Comparison of ENCODE assay signal across 8 cellular contexts in the genomic region with DNA sequence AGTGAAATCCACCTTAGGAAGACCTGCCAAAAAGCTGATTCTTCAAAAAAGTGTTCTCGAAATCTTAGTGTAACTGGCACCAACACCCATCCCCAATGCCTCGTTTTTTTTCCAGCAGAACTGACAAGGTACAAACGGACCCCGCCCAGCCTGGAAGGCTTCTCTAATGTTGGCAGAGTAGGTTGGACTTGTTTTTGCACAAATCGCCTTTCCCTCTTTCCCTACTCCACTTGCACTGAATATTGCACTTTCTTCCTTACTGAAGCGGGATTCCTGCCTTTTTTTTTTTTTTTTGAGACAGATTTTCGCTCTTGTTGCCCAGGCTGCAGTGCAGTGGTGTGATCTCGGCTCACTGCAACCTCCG.
DNase-seq lines count a peak whose midpoint lies in the region; ATAC-seq, FAIRE-seq and TF ChIP-seq lines count a peak whose summit lies in the region.

No MANE protein-coding gene starts in this region.

- no peak for FAIRE-seq in RCC 7860 (lab: Jason Lieb, UNC)

- ATAC-seq in HG02642 (IDR thresholded peaks at IDR 0.05; ENCODE audit: poor library complexity, unreplicated experiment) (peak; percentile 26), HG02678 (IDR thresholded peaks at IDR 0.05; ENCODE audit: unreplicated experiment) (no peak)

- H3K27ac ChIP-seq in WERI-Rb-1 (peak overlapping the region; percentile 80), neutrophil (peak overlapping the region; percentile 87)

- peak; percentile 28 for DNase-seq in EH (ENCODE audit: low read depth)
- no peak for DNase-seq in WERI-Rb-1
- DNase-seq in fibroblast of the conjunctiva (ENCODE audit: low read depth) = peak; percentile 5
- no peak for DNase-seq in RCC 7860 (ENCODE audit: low spot score)
- no peak for DNase-seq in amniotic stem cell (lab: John Stamatoyannopoulos, UW)

- H3K27me3 ChIP-seq in WERI-Rb-1 (ENCODE audit: insufficient read depth, low read depth, severe bottlenecking) (no peaks in the 10 kb centered on the region), neutrophil (no peaks in the 10 kb centered on the region)

- TF ChIP-seq CTCF in WERI-Rb-1 (IDR thresholded peaks at IDR 0.05; ENCODE audit: low read depth, low read length) (no peak), neutrophil (IDR thresholded peaks at IDR 0.05) (no peak)

- H3K9me3 ChIP-seq in WERI-Rb-1 (ENCODE audit: severe bottlenecking) (no peaks in the 10 kb centered on the region), neutrophil (no peaks in the 10 kb centered on the region)

- H3K4me1 ChIP-seq in neutrophil (ENCODE audit: control insufficient read depth in 1 of 2, insufficient read depth in 1 of 2, low read depth in 1 of 2, low read length in 1 of 2) = peaks cover 15 to 17% of the 10 kb centered on the region in 2 experiments

- H3K4me3 ChIP-seq in WERI-Rb-1 (ENCODE audit: low read depth, low read length) (peak overlapping the region; percentile 99), neutrophil (ENCODE audit: low read depth in 1 of 2, low read length in 1 of 2) (peak overlapping the region; percentile 71 to 99)

- H3K36me3 ChIP-seq in WERI-Rb-1 = no peaks in the 10 kb centered on the region; the same call in 1 of the 2 replicates
- no peaks in the 10 kb centered on the region for H3K36me3 ChIP-seq in neutrophil

Comparison
In these comparisons a context has a peak if more than half of its experiments do, and no peak if none do; other contexts are left out.
1. DNase-seq: peak in EH (single experiment) and fibroblast of the conjunctiva (single experiment); none in WERI-Rb-1 (single experiment), RCC 7860 (single experiment) and amniotic stem cell (single experiment).